ENCODE assay signal across 8 cellular contexts in genomic region chr19:639251-640155, GRCh38. TPM values are rescaled to one million over a fixed set of nuclear protein-coding genes. Genes with fewer than 3 reads are reported as not detected.
A peak's percentile ranks its signal among the peaks of the same experiment; 100 is the strongest.
DNase-seq lines count a peak whose midpoint lies in the region; ATAC-seq and TF ChIP-seq lines count a peak whose summit lies in the region.

Gene FGF22 (plus strand): TSS chr19:639879. CDS start chr19:639926, 47 bp downstream.

- H3K36me3 ChIP-seq in liver (ENCODE audit: control insufficient read depth in 4 of 4, insufficient read depth in 3 of 4, low read depth in 1 of 4, low read length in 3 of 4), result peaks cover 0 to 2% (median 0%) of the 10 kb centered on the region in 4 donors

- peak; percentile 28 for DNase-seq in GM04503 (ENCODE audit: low read depth)
- peak; percentile 81 to 95 for DNase-seq in NCI-H446 (lab: John Stamatoyannopoulos, UW)
- DNase-seq in activated CD4-positive, alpha-beta T cell treated with anti-CD3 and anti-CD28 coated beads, Interleukin-2, amount 50 U/mL, for 4 hours, result peak; percentile 95 to 96
- peak; percentile 48 to 91 for DNase-seq in dermis microvascular lymphatic vessel endothelial cell (ENCODE audit: low read depth in 2 of 2)
- DNase-seq in stimulated activated CD4-positive, alpha-beta T cell treated with anti-CD3 and anti-CD28 coated beads, Interleukin-2, amount 100 ng/mL, for 24 hours, result peak; percentile 96 to 97

- ATAC-seq in HG03025 (IDR thresholded peaks at IDR 0.05; ENCODE audit: low FRiP score, unreplicated experiment), result peak; percentile 48
- no peak for ATAC-seq in GM18861 (IDR thresholded peaks at IDR 0.05; ENCODE audit: unreplicated experiment)

- H3K4me1 ChIP-seq in liver (ENCODE audit: control insufficient read depth in 4 of 4, insufficient read depth in 4 of 4, low read length in 3 of 4), result peaks cover 0 to 7% (median 4%) of the 10 kb centered on the region in 4 donors

- H3K4me3 ChIP-seq in liver (ENCODE audit: low read depth in 1 of 3, low read length in 3 of 3), result peak within 1 kb of the TSS in 2 of 3 donors; percentile 41

- no peak within 1 kb of the TSS for H3K9ac ChIP-seq in liver (ENCODE audit: low read depth in 1 of 2, low read length in 2 of 2)

- TF ChIP-seq CTCF in liver (IDR thresholded peaks at IDR 0.05; ENCODE audit: low read depth, low read length, missing input control), result no peak

- TF ChIP-seq RAD21 in liver (IDR thresholded peaks at IDR 0.05), result no peak

- H3K27ac ChIP-seq in liver (ENCODE audit: low read depth in 1 of 2, low read length in 2 of 2), result no peak within 1 kb of the TSS

- 12% methylated on average over 108 of the region's 108 CpGs for WGBS in liver

- no peaks in the 10 kb centered on the region for H3K9me3 ChIP-seq in liver (ENCODE audit: control insufficient read depth in 4 of 4, low read length in 3 of 4)

- no peaks in the 10 kb centered on the region for H3K27me3 ChIP-seq in liver (ENCODE audit: control insufficient read depth in 4 of 4, insufficient read depth in 4 of 4, low read length in 3 of 4)

TF ChIP-seq in liver, 16 proteins besides CTCF, POLR2A, EP300 and RAD21:
- no peak for TF ChIP-seq GABPA (IDR thresholded peaks at IDR 0.05 in 1 of 2, conservative IDR thresholded peaks at IDR 0.05 in 1 of 2)
- no peak for TF ChIP-seq RXRA (IDR thresholded peaks at IDR 0.05)
- TF ChIP-seq MAX (IDR thresholded peaks at IDR 0.05), result no peak
- no peak for TF ChIP-seq SP1 (IDR thresholded peaks at IDR 0.05)
- no peak for TF ChIP-seq JUND (IDR thresholded peaks at IDR 0.05)
- peak in 1 of 2 donors; percentile 28 for TF ChIP-seq EGR1 (IDR thresholded peaks at IDR 0.05; ENCODE audit: low read depth in 2 of 2)

RNA-seq across cellular contexts. Expression of gene FGF22, which starts in this region (rescaled TPM):
- total RNA-seq in dermis microvascular lymphatic vessel endothelial cell (not detected in 2 replicates), liver (under 1 TPM in 1 of 2 donors, not detected in 1; 0.08 TPM)
- polyA plus RNA-seq in liver, result not detected

Comparison
In these comparisons a context has a peak if more than half of its experiments do, and no peak if none do; other contexts are left out.
1. Peak in DNase-seq in dermis microvascular lymphatic vessel endothelial cell; RNA of the gene not detected or under 1 TPM.
2. DNase-seq: peak in every context shown above with its lines; median percentile 96 in stimulated activated CD4-positive, alpha-beta T cell treated with anti-CD3 and anti-CD28 coated beads, Interleukin-2, amount 100 ng/mL, for 24 hours; 96 in activated CD4-positive, alpha-beta T cell treated with anti-CD3 and anti-CD28 coated beads, Interleukin-2, amount 50 U/mL, for 4 hours; 88 in NCI-H446; 70 in dermis microvascular lymphatic vessel endothelial cell; 28 in GM04503.